1 cellular context compared by ENCODE assay signal in genomic region chr7:151085691-151086620, GRCh38.
TF ChIP-seq lines count a peak whose summit lies in the region.

Gene AGAP3 (plus strand): TSS chr7:151086475. CDS start chr7:151086742, 267 bp downstream.

TF ChIP-seq in K562, 482 proteins besides CTCF, POLR2A, EP300 and RAD21 (continued from another document and continues in another):
- TF ChIP-seq, protein P1, sequence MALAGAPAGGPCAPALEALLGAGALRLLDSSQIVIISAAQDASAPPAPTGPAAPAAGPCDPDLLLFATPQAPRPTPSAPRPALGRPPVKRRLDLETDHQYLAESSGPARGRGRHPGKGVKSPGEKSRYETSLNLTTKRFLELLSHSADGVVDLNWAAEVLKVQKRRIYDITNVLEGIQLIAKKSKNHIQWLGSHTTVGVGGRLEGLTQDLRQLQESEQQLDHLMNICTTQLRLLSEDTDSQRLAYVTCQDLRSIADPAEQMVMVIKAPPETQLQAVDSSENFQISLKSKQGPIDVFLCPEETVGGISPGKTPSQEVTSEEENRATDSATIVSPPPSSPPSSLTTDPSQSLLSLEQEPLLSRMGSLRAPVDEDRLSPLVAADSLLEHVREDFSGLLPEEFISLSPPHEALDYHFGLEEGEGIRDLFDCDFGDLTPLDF (CRISPR knock-in tag; IDR thresholded peaks at IDR 0.05) = no peak
- TF ChIP-seq AFF1 (IDR thresholded peaks at IDR 0.05; ENCODE audit: low read depth in 1 of 2, partially characterized antibody in 2 of 2) (peak in 1 of 2 experiments; percentile 13), ZNF263 (CRISPR knock-in tag; IDR thresholded peaks at IDR 0.05; ENCODE audit: borderline replicate concordance) (peak; percentile 77), SNRNP70 (optimal IDR thresholded peaks at IDR 0.05; ENCODE audit: low read depth, low read length) (no peak), ZNF347 (CRISPR knock-in tag; IDR thresholded peaks at IDR 0.05; ENCODE audit: low read depth) (no peak), ZNF197 (CRISPR knock-in tag; IDR thresholded peaks at IDR 0.05; ENCODE audit: low read depth) (0 out of 2 replicates have a peak, but pooled peaks have one; percentile 11), ZNF740 (CRISPR knock-in tag; IDR thresholded peaks at IDR 0.05) (peak; percentile 64; the same call in 1 of the 2 replicates), ZNF740 (tag; IDR thresholded peaks at IDR 0.05) (no peak), PATZ1 (CRISPR knock-in tag; IDR thresholded peaks at IDR 0.05; ENCODE audit: borderline replicate concordance) (no peak), MYNN (IDR thresholded peaks at IDR 0.05) (peak; percentile 59; the same call in 1 of the 2 replicates), MYNN (CRISPR knock-in tag; IDR thresholded peaks at IDR 0.05) (no peak), ZNF695 (CRISPR knock-in tag; IDR thresholded peaks at IDR 0.05) (0 out of 2 replicates have a peak, but pooled peaks have one; percentile 56), SOX6 (IDR thresholded peaks at IDR 0.05) (peak; percentile 8; the same call in 1 of the 2 replicates), CBFB (CRISPR knock-in tag; IDR thresholded peaks at IDR 0.05) (0 out of 2 replicates have a peak, but pooled peaks have one; percentile 10), ZNF23 (CRISPR knock-in tag; IDR thresholded peaks at IDR 0.05) (no peak), ZFX (CRISPR knock-in tag; IDR thresholded peaks at IDR 0.05) (peak; percentile 77), SMAD4 (CRISPR knock-in tag; conservative IDR thresholded peaks at IDR 0.05) (peak; percentile 50), CBX5 (IDR thresholded peaks at IDR 0.05; ENCODE audit: borderline replicate concordance, low read depth) (0 out of 2 replicates have a peak, but pooled peaks have one; percentile 74), ASH1L (IDR thresholded peaks at IDR 0.05; ENCODE audit: borderline replicate concordance, low read depth, partially characterized antibody) (peak; percentile 7), NCOA6 (IDR thresholded peaks at IDR 0.05) (no peak), RNF219 (CRISPR knock-in tag; IDR thresholded peaks at IDR 0.05) (0 out of 2 replicates have a peak, but pooled peaks have one; percentile 53), ERF (CRISPR knock-in tag; IDR thresholded peaks at IDR 0.05) (peak; percentile 94), ARNT (IDR thresholded peaks at IDR 0.05) (no peak), DDX20 (tag; IDR thresholded peaks at IDR 0.05; ENCODE audit: low read depth) (no peak), ZBED1 (IDR thresholded peaks at IDR 0.05) (peak; percentile 69; the same call in 1 of the 2 replicates), MAFG (tag; conservative IDR thresholded peaks at IDR 0.05) (no peak)
- TF ChIP-seq, protein P2, sequence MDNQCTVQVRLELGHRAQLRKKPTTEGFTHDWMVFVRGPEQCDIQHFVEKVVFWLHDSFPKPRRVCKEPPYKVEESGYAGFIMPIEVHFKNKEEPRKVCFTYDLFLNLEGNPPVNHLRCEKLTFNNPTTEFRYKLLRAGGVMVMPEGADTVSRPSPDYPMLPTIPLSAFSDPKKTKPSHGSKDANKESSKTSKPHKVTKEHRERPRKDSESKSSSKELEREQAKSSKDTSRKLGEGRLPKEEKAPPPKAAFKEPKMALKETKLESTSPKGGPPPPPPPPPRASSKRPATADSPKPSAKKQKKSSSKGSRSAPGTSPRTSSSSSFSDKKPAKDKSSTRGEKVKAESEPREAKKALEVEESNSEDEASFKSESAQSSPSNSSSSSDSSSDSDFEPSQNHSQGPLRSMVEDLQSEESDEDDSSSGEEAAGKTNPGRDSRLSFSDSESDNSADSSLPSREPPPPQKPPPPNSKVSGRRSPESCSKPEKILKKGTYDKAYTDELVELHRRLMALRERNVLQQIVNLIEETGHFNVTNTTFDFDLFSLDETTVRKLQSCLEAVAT (IDR thresholded peaks at IDR 0.05) = peak in 1 of 2 experiments; percentile 51; a peak in 1 of 4 replicates
- TF ChIP-seq, protein P3, sequence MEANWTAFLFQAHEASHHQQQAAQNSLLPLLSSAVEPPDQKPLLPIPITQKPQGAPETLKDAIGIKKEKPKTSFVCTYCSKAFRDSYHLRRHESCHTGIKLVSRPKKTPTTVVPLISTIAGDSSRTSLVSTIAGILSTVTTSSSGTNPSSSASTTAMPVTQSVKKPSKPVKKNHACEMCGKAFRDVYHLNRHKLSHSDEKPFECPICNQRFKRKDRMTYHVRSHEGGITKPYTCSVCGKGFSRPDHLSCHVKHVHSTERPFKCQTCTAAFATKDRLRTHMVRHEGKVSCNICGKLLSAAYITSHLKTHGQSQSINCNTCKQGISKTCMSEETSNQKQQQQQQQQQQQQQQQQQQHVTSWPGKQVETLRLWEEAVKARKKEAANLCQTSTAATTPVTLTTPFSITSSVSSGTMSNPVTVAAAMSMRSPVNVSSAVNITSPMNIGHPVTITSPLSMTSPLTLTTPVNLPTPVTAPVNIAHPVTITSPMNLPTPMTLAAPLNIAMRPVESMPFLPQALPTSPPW (CRISPR knock-in tag; IDR thresholded peaks at IDR 0.05) = peak; percentile 97
- TF ChIP-seq, protein P4, sequence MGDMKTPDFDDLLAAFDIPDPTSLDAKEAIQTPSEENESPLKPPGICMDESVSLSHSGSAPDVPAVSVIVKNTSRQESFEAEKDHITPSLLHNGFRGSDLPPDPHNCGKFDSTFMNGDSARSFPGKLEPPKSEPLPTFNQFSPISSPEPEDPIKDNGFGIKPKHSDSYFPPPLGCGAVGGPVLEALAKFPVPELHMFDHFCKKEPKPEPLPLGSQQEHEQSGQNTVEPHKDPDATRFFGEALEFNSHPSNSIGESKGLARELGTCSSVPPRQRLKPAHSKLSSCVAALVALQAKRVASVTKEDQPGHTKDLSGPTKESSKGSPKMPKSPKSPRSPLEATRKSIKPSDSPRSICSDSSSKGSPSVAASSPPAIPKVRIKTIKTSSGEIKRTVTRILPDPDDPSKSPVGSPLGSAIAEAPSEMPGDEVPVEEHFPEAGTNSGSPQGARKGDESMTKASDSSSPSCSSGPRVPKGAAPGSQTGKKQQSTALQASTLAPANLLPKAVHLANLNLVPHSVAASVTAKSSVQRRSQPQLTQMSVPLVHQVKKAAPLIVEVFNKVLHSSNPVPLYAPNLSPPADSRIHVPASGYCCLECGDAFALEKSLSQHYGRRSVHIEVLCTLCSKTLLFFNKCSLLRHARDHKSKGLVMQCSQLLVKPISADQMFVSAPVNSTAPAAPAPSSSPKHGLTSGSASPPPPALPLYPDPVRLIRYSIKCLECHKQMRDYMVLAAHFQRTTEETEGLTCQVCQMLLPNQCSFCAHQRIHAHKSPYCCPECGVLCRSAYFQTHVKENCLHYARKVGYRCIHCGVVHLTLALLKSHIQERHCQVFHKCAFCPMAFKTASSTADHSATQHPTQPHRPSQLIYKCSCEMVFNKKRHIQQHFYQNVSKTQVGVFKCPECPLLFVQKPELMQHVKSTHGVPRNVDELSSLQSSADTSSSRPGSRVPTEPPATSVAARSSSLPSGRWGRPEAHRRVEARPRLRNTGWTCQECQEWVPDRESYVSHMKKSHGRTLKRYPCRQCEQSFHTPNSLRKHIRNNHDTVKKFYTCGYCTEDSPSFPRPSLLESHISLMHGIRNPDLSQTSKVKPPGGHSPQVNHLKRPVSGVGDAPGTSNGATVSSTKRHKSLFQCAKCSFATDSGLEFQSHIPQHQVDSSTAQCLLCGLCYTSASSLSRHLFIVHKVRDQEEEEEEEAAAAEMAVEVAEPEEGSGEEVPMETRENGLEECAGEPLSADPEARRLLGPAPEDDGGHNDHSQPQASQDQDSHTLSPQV (IDR thresholded peaks at IDR 0.05) = no peak
- TF ChIP-seq, protein P5, sequence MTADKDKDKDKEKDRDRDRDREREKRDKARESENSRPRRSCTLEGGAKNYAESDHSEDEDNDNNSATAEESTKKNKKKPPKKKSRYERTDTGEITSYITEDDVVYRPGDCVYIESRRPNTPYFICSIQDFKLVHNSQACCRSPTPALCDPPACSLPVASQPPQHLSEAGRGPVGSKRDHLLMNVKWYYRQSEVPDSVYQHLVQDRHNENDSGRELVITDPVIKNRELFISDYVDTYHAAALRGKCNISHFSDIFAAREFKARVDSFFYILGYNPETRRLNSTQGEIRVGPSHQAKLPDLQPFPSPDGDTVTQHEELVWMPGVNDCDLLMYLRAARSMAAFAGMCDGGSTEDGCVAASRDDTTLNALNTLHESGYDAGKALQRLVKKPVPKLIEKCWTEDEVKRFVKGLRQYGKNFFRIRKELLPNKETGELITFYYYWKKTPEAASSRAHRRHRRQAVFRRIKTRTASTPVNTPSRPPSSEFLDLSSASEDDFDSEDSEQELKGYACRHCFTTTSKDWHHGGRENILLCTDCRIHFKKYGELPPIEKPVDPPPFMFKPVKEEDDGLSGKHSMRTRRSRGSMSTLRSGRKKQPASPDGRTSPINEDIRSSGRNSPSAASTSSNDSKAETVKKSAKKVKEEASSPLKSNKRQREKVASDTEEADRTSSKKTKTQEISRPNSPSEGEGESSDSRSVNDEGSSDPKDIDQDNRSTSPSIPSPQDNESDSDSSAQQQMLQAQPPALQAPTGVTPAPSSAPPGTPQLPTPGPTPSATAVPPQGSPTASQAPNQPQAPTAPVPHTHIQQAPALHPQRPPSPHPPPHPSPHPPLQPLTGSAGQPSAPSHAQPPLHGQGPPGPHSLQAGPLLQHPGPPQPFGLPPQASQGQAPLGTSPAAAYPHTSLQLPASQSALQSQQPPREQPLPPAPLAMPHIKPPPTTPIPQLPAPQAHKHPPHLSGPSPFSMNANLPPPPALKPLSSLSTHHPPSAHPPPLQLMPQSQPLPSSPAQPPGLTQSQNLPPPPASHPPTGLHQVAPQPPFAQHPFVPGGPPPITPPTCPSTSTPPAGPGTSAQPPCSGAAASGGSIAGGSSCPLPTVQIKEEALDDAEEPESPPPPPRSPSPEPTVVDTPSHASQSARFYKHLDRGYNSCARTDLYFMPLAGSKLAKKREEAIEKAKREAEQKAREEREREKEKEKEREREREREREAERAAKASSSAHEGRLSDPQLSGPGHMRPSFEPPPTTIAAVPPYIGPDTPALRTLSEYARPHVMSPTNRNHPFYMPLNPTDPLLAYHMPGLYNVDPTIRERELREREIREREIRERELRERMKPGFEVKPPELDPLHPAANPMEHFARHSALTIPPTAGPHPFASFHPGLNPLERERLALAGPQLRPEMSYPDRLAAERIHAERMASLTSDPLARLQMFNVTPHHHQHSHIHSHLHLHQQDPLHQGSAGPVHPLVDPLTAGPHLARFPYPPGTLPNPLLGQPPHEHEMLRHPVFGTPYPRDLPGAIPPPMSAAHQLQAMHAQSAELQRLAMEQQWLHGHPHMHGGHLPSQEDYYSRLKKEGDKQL (CRISPR knock-in tag; IDR thresholded peaks at IDR 0.05; ENCODE audit: borderline replicate concordance) = no peak
